In the genomic region with DNA sequence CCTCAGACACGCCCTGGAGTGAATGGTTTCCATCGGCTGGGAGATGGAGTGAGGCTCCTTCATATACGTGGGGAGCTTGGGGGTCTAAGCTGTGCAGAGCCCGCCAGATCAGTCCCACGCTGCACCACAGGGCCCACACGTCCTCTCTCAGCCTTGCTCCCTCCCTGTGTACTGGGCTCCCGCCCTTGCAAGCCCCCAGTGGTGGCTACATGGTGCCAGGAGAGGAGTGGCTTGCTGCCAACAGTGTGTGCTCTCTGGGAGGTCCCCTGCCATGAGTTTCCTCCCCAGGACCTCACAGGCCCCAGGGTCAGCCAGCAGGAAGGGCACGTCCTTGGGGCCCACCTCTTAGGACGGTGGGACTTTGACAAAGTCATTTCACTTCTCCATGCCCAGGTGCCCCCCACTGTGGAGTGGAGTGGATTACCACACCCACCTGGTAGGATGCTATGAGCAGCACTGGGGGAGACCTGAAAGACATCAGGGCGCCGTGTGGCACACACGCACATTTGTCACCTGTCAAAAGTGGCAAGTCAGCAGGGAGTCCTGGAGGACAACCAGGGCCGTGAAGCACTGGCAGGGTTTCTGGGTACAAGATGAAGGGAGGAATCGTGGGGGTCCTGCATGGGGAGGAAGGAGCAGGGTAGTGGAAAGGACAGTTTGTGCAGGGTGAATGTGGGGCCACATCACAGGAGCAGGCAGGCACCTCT, we compare ENCODE assay signal across 1 cellular context.
TF ChIP-seq lines count a peak whose summit lies in the region.

No MANE protein-coding gene starts in this region.

TF ChIP-seq in IMR-90, 13 proteins besides CTCF, POLR2A, EP300 and RAD21:
- no peak for TF ChIP-seq NFE2L2 (IDR thresholded peaks at IDR 0.05; ENCODE audit: low read depth, low read length)
- no peak for TF ChIP-seq CHD1 (IDR thresholded peaks at IDR 0.05; ENCODE audit: low read depth, low read length)
